Comparison of ENCODE assay signal across 18 cellular contexts in the genomic region with DNA sequence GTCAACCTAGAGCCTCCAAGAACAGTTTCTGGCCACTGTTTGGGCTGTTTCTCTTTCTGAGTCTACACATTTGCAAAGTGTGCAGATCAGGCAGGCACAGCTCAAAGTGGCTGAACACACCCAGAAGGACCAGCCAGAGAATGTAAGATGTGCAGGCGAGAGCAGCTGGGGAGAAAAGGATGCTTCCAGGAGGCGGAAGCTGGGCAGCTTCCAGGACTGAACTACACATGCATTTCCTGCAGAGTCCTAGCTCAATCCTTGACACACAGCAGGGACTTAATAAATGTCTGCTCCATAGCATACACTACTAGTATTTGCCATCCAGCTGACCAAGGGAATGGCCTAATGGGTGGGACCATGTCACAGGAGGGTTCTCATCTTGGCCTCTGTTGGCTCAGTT.
DNase-seq lines count a peak whose midpoint lies in the region; ATAC-seq and TF ChIP-seq lines count a peak whose summit lies in the region.
"Had no signal": no experiment of that assay in that cellular context is flagged by ENCODE, and none has a peak within 500 bp of the region (broad histone marks: within the 10 kb centered on the region; RNA-seq: fewer than 3 reads in every experiment).

No MANE protein-coding gene starts in this region.

- H3K4me1 Mint-ChIP-seq in GM23338: peaks cover 77% of the 10 kb centered on the region

- H3K4me2 ChIP-seq in GM23338: no peak overlapping the region; the same call in 1 of the 2 replicates
- H3K4me2 ChIP-seq in trophoblast cell (ENCODE audit: low read length): no peak overlapping the region
- H3K4me2 ChIP-seq: A549; BLaER1 treated with 17β-estradiol and CSF1 and Interleukin-3, amounts not matched to agents 10 nM and 100 nM had no signal

- H2BK5ac ChIP-seq in trophoblast cell (ENCODE audit: low read depth, low read length, poor library complexity): no peak overlapping the region

- H3K4me3 ChIP-seq in GM23338 (no peak overlapping the region), astrocyte of the spinal cord (ENCODE audit: low read depth, low read length) (no peak overlapping the region), trophoblast cell (ENCODE audit: low read depth, low read length) (no peak overlapping the region)
- H3K4me3 ChIP-seq: A549; BLaER1 treated with 17β-estradiol and CSF1 and Interleukin-3, amounts not matched to agents 10 nM and 100 nM; K562; Peyer's patch had no signal

- peaks cover 92% of the 10 kb centered on the region for H4K20me1 ChIP-seq in GM23338 (replicated peaks; ENCODE audit: insufficient read depth)

- H3K27ac ChIP-seq in GM23338 (ENCODE audit: low read depth): peak overlapping the region; percentile 2
- H3K27ac ChIP-seq in trophoblast cell (ENCODE audit: low read depth, low read length): no peak overlapping the region
- H3K27ac ChIP-seq: A549; BLaER1 treated with 17β-estradiol and CSF1 and Interleukin-3, amounts not matched to agents 10 nM and 100 nM; Peyer's patch had no signal

- H3K18ac ChIP-seq in trophoblast cell (ENCODE audit: low read length): peak overlapping the region; percentile 2

- peaks cover 23% of the 10 kb centered on the region for H3K27me3 Mint-ChIP-seq in GM23338 (ENCODE audit: insufficient read depth, low read depth, poor library complexity)

- H3K79me2 ChIP-seq in GM23338 (replicated peaks; ENCODE audit: insufficient read depth): peaks cover 100% of the 10 kb centered on the region
- H3K79me2 ChIP-seq in trophoblast cell (ENCODE audit: control insufficient read depth, insufficient read depth, low read length, poor library complexity): no peaks in the 10 kb centered on the region

- H3K4me3 Mint-ChIP-seq in GM23338: no peak overlapping the region
- H3K4me3 Mint-ChIP-seq: HFFc6 had no signal

- no peaks in the 10 kb centered on the region; the same call in 1 of the 2 replicates for H3F3A ChIP-seq in GM23338 (replicated peaks; ENCODE audit: low read depth)

- no peaks in the 10 kb centered on the region for H3K9me3 Mint-ChIP-seq in GM23338
- H3K9me3 Mint-ChIP-seq: HFFc6 had no signal

- H3K79me1 ChIP-seq in trophoblast cell (ENCODE audit: low read length): no peaks in the 10 kb centered on the region

- TF ChIP-seq CTCF in GM23338 (conservative IDR thresholded peaks at IDR 0.05; ENCODE audit: low read depth in 2 of 2) (no peak), astrocyte of the spinal cord (IDR thresholded peaks at IDR 0.05; ENCODE audit: low read depth, low read length) (no peak)

- H3K4me1 ChIP-seq in GM23338 (ENCODE audit: insufficient read depth): peaks cover 49% of the 10 kb centered on the region
- peaks cover 6 to 15% of the 10 kb centered on the region in 2 experiments for H3K4me1 ChIP-seq in trophoblast cell (ENCODE audit: control insufficient read depth in 1 of 2, insufficient read depth in 2 of 2, low read length in 2 of 2)

- no peak overlapping the region for H2BK12ac ChIP-seq in trophoblast cell (ENCODE audit: low read length)

- in situ Hi-C loops in astrocyte of the spinal cord (cut with HindIII; ENCODE audit: low sequenced_read_pairs): no loop called here

- H4K91ac ChIP-seq in trophoblast cell (ENCODE audit: low read depth, low read length): no peak overlapping the region

- DNase-seq in GM23338 (ENCODE audit: low spot score) (no peak), astrocyte of the spinal cord (ENCODE audit: low read depth, low spot score) (peak; percentile 28), mesenteric fat pad (ENCODE audit: low spot score) (peak; percentile 45), trophoblast cell (no peak), cortex of kidney (lab: John Stamatoyannopoulos, UW) (no peak)
- DNase-seq in activated T-cell treated with anti-CD3 and anti-CD28 coated beads, Interleukin-2, amount 50 U/mL, for 48 hours: no peak
- DNase-seq in stimulated activated CD4-positive, alpha-beta T cell treated with anti-CD3 and anti-CD28 coated beads, Interleukin-1b, Interleukin-23, amount 100 ng/mL, for 48 hours: no peak
- no peak for DNase-seq in stimulated activated naive CD8-positive, alpha-beta T cell treated with anti-CD3 and anti-CD28 coated beads, Interleukin-15, Interleukin-2, amounts not matched to agents 100 U/mL and 50 U/mL, for 24 hours
- DNase-seq: DMS79, HFFc6, NCI-H1105 treated with DMSO at 0.1 percent for 48 hours, NCI-H1694, NCI-H2081 treated with DMSO at 0.1 percent for 48 hours had no signal

- H3K9ac ChIP-seq in trophoblast cell (ENCODE audit: low read length): no peak overlapping the region
- H3K9ac ChIP-seq: BLaER1 treated with 17β-estradiol and CSF1 and Interleukin-3, amounts not matched to agents 10 nM and 100 nM had no signal

- H2AFZ ChIP-seq in GM23338: no peak overlapping the region
- no peak overlapping the region for H2AFZ ChIP-seq in trophoblast cell (ENCODE audit: insufficient read depth, low read length, poor library complexity)

- H3K36me3 Mint-ChIP-seq in GM23338 (ENCODE audit: low read depth): peaks cover 82% of the 10 kb centered on the region

- no CpG with 5 or more reads among the region's 2 CpGs for WGBS in trophoblast cell (ENCODE audit: extremely low coverage, insufficient coverage, insufficient read length)

- no peak overlapping the region for H4K12ac ChIP-seq in trophoblast cell (ENCODE audit: low read depth, low read length)

- H3K14ac ChIP-seq in trophoblast cell (ENCODE audit: low read length): no peak overlapping the region

- H3K9me3 ChIP-seq in trophoblast cell (ENCODE audit: insufficient read depth, low read depth, low read length): no peaks in the 10 kb centered on the region
- H3K9me3 ChIP-seq: A549; BLaER1 treated with 17β-estradiol and CSF1 and Interleukin-3, amounts not matched to agents 10 nM and 100 nM; Peyer's patch had no signal

- H3K9me2 ChIP-seq in GM23338 (ENCODE audit: insufficient read depth): no peaks in the 10 kb centered on the region

- ATAC-seq in GM23338: no peak
- ATAC-seq in stimulated activated naive CD8-positive, alpha-beta T cell treated with anti-CD3 and anti-CD28 coated beads, Interleukin-15, Interleukin-2, amounts not matched to agents 100 U/mL and 50 U/mL, for 24 hours: no peak
- ATAC-seq: A549, K562, Right ventricle myocardium inferior had no signal

- no peak overlapping the region for H2BK120ac ChIP-seq in trophoblast cell (ENCODE audit: insufficient read depth, low read length, poor library complexity)

- no peak overlapping the region for H3K23ac ChIP-seq in trophoblast cell (ENCODE audit: low read length)

- H3K36me3 ChIP-seq in GM23338 (ENCODE audit: insufficient read depth): peaks cover 10% of the 10 kb centered on the region; the same call in 1 of the 2 replicates
- peaks cover 8 to 23% of the 10 kb centered on the region in 2 experiments for H3K36me3 ChIP-seq in trophoblast cell (ENCODE audit: control insufficient read depth in 1 of 2, insufficient read depth in 2 of 2, low read length in 2 of 2)

- peak overlapping the region; percentile 13 for H3K4ac ChIP-seq in trophoblast cell (ENCODE audit: low read depth, low read length)

- no peak overlapping the region for H2AK5ac ChIP-seq in trophoblast cell (ENCODE audit: low read length)

- H3K27ac Mint-ChIP-seq in GM23338: 0 out of 2 replicates have a peak overlapping the region, but pooled peaks have one; percentile 31
- H3K27ac Mint-ChIP-seq: HFFc6 had no signal

- no peak overlapping the region for H4K8ac ChIP-seq in trophoblast cell (ENCODE audit: low read depth, low read length)

- H3K27me3 ChIP-seq in GM23338 (ENCODE audit: insufficient read depth) (no peaks in the 10 kb centered on the region), trophoblast cell (ENCODE audit: insufficient read depth, low read length) (no peaks in the 10 kb centered on the region)
- H3K27me3 ChIP-seq: BLaER1 treated with 17β-estradiol and CSF1 and Interleukin-3, amounts not matched to agents 10 nM and 100 nM; Peyer's patch had no signal

TF ChIP-seq in GM23338, 12 proteins besides CTCF, POLR2A, EP300 and RAD21 (continues in another document):
- no peak for TF ChIP-seq STAT1 (IDR thresholded peaks at IDR 0.05; ENCODE audit: unreplicated experiment)

Comparison
In these comparisons a context has a peak if more than half of its experiments do, and no peak if none do; other contexts are left out.
1. DNase-seq: peak in astrocyte of the spinal cord (single experiment) and mesenteric fat pad (single experiment); none in GM23338 (single experiment), trophoblast cell (0 of 2), activated T-cell treated with anti-CD3 and anti-CD28 coated beads, Interleukin-2, amount 50 U/mL, for 48 hours (0 of 2), stimulated activated CD4-positive, alpha-beta T cell treated with anti-CD3 and anti-CD28 coated beads, Interleukin-1b, Interleukin-23, amount 100 ng/mL, for 48 hours (single experiment), cortex of kidney (single experiment) and stimulated activated naive CD8-positive, alpha-beta T cell treated with anti-CD3 and anti-CD28 coated beads, Interleukin-15, Interleukin-2, amounts not matched to agents 100 U/mL and 50 U/mL, for 24 hours (single experiment).